Comparison of ENCODE assay signal across 1 cellular context in genomic region chr2:88066543-88066942, GRCh38.
TF ChIP-seq lines count a peak whose summit lies in the region.

No MANE protein-coding gene starts in this region.

TF ChIP-seq in H1, 55 proteins besides CTCF, POLR2A, EP300 and RAD21:
- TF ChIP-seq CBX5 (IDR thresholded peaks at IDR 0.05; ENCODE audit: low read depth, low read length) = no peak
